Comparison of ENCODE assay signal across 1 cellular context in genomic region chr6:138107078-138107751, GRCh38.
TF ChIP-seq lines count a peak whose summit lies in the region.

TSS of gene PERP (minus strand) at chr6:138107419. CDS start at chr6:138107340, 79 bp downstream.

TF ChIP-seq in K562, 482 proteins besides CTCF, POLR2A, EP300 and RAD21 (continued from another document):
- TF ChIP-seq NR4A1 (CRISPR knock-in tag; IDR thresholded peaks at IDR 0.05) (no peak), NR4A1 (tag; IDR thresholded peaks at IDR 0.05) (0 out of 2 replicates have a peak, but pooled peaks have one; percentile 33), ZBTB7A (IDR thresholded peaks at IDR 0.05; ENCODE audit: borderline replicate concordance, control insufficient read depth, low read depth, low read length) (no peak), CXXC5 (CRISPR knock-in tag; IDR thresholded peaks at IDR 0.05) (peak; percentile 63), BCOR (IDR thresholded peaks at IDR 0.05) (peak; percentile 69), L3MBTL2 (IDR thresholded peaks at IDR 0.05) (peak; percentile 74; the same call in 1 of the 2 replicates), ZNF280B (CRISPR knock-in tag; IDR thresholded peaks at IDR 0.05) (no peak), MTF1 (CRISPR knock-in tag; IDR thresholded peaks at IDR 0.05; ENCODE audit: borderline replicate concordance) (no peak), HMGN3 (IDR thresholded peaks at IDR 0.05; ENCODE audit: borderline replicate concordance, extremely low read depth, insufficient read length, low read depth, low read length) (peak; percentile 74)
- TF ChIP-seq, protein P1, sequence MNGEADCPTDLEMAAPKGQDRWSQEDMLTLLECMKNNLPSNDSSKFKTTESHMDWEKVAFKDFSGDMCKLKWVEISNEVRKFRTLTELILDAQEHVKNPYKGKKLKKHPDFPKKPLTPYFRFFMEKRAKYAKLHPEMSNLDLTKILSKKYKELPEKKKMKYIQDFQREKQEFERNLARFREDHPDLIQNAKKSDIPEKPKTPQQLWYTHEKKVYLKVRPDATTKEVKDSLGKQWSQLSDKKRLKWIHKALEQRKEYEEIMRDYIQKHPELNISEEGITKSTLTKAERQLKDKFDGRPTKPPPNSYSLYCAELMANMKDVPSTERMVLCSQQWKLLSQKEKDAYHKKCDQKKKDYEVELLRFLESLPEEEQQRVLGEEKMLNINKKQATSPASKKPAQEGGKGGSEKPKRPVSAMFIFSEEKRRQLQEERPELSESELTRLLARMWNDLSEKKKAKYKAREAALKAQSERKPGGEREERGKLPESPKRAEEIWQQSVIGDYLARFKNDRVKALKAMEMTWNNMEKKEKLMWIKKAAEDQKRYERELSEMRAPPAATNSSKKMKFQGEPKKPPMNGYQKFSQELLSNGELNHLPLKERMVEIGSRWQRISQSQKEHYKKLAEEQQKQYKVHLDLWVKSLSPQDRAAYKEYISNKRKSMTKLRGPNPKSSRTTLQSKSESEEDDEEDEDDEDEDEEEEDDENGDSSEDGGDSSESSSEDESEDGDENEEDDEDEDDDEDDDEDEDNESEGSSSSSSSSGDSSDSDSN (IDR thresholded peaks at IDR 0.05; ENCODE audit: borderline replicate concordance in 1 of 2, low read depth in 2 of 2, low read length in 2 of 2), result peak; percentile 67 to 93; a peak in 1 of 4 replicates
- TF ChIP-seq, protein P2, sequence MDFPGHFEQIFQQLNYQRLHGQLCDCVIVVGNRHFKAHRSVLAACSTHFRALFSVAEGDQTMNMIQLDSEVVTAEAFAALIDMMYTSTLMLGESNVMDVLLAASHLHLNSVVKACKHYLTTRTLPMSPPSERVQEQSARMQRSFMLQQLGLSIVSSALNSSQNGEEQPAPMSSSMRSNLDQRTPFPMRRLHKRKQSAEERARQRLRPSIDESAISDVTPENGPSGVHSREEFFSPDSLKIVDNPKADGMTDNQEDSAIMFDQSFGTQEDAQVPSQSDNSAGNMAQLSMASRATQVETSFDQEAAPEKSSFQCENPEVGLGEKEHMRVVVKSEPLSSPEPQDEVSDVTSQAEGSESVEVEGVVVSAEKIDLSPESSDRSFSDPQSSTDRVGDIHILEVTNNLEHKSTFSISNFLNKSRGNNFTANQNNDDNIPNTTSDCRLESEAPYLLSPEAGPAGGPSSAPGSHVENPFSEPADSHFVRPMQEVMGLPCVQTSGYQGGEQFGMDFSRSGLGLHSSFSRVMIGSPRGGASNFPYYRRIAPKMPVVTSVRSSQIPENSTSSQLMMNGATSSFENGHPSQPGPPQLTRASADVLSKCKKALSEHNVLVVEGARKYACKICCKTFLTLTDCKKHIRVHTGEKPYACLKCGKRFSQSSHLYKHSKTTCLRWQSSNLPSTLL (IDR thresholded peaks at IDR 0.05), result no peak
